In genomic region chr5:178240772-178241171, GRCh38 we compare ENCODE assay signal across 14 cellular contexts. TPM values are rescaled to one million over a fixed set of nuclear protein-coding genes. Genes with fewer than 3 reads are reported as not detected.
DNase-seq lines count a peak whose midpoint lies in the region; ATAC-seq and TF ChIP-seq lines count a peak whose summit lies in the region.
"Had no signal": no experiment of that assay in that cellular context is flagged by ENCODE, and none has a peak within 500 bp of the region (broad histone marks: within the 10 kb centered on the region; RNA-seq: fewer than 3 reads in every experiment).

No MANE protein-coding gene starts in this region.

- no peaks in the 10 kb centered on the region for H3K36me3 Mint-ChIP-seq in activated T-helper 2 cell treated with anti-CD3 and anti-CD28 coated beads, Interferon-gamma antibody, Interleukin-2, Interleukin-4, amounts not matched to agents 10 μg/mL and 5 μg/mL and 100 μg/mL, durations not matched to agents 14 hours and 24 hours and 36 hours (ENCODE audit: low read depth)

- H3K27ac ChIP-seq in DOHH2 (ENCODE audit: low read depth, low read length) (peak overlapping the region; percentile 88), neutrophil (peak overlapping the region; percentile 92)
- H3K27ac ChIP-seq: vagina, WERI-Rb-1 had no signal

- H3K36me3 ChIP-seq in DOHH2 (ENCODE audit: control insufficient read depth, low read length) = no peaks in the 10 kb centered on the region
- H3K36me3 ChIP-seq in neutrophil = no peaks in the 10 kb centered on the region
- H3K36me3 ChIP-seq in MG63 = peaks cover 14% of the 10 kb centered on the region
- H3K36me3 ChIP-seq: pancreas, vagina, WERI-Rb-1 had no signal

- no peaks in the 10 kb centered on the region for H3K9me2 ChIP-seq in DOHH2 (replicated peaks; ENCODE audit: control insufficient read depth, low read length)

- H3K4me3 ChIP-seq in DOHH2 (ENCODE audit: low read length) = peak overlapping the region; percentile 71
- H3K4me3 ChIP-seq in neutrophil (ENCODE audit: low read depth in 1 of 2, low read length in 1 of 2) = peak overlapping the region; percentile 50 to 51
- H3K4me3 ChIP-seq in MG63 = no peak overlapping the region
- H3K4me3 ChIP-seq: pancreas, vagina had no signal

- H3K4me3 Mint-ChIP-seq in activated T-helper 2 cell treated with anti-CD3 and anti-CD28 coated beads, Interferon-gamma antibody, Interleukin-2, Interleukin-4, amounts not matched to agents 10 μg/mL and 5 μg/mL and 100 μg/mL, durations not matched to agents 14 hours and 24 hours and 36 hours (ENCODE audit: low read depth) = peak overlapping the region; percentile 6

- no peak for DNase-seq in activated T-helper 2 cell treated with anti-CD3 and anti-CD28 coated beads, Interferon-gamma antibody, Interleukin-2, Interleukin-4, amounts not matched to agents 10 μg/mL and 5 μg/mL and 100 μg/mL, durations not matched to agents 14 hours and 24 hours and 36 hours (ENCODE audit: low spot score)
- DNase-seq in activated effector memory CD4-positive, alpha-beta T cell treated with Interleukin-2 at 50 U/mL for 16 hours = no peak
- no peak for DNase-seq in MG63
- DNase-seq: EL, NCI-H1694 treated with DMSO at 0.1 percent for 48 hours, WERI-Rb-1 had no signal

- peak; percentile 33 for ATAC-seq in GM21717 (IDR thresholded peaks at IDR 0.05; ENCODE audit: unreplicated experiment)
- no peak for ATAC-seq in GM19455 (IDR thresholded peaks at IDR 0.05; ENCODE audit: unreplicated experiment)
- ATAC-seq: HCT116 had no signal

- no peaks in the 10 kb centered on the region for H3K79me2 ChIP-seq in DOHH2 (ENCODE audit: control insufficient read depth, low read length)

- H3K4me1 Mint-ChIP-seq in activated T-helper 2 cell treated with anti-CD3 and anti-CD28 coated beads, Interferon-gamma antibody, Interleukin-2, Interleukin-4, amounts not matched to agents 10 μg/mL and 5 μg/mL and 100 μg/mL, durations not matched to agents 14 hours and 24 hours and 36 hours (ENCODE audit: low read depth) = peaks cover 22% of the 10 kb centered on the region

- peak overlapping the region; percentile 68 for H3K27ac Mint-ChIP-seq in activated T-helper 2 cell treated with anti-CD3 and anti-CD28 coated beads, Interferon-gamma antibody, Interleukin-2, Interleukin-4, amounts not matched to agents 10 μg/mL and 5 μg/mL and 100 μg/mL, durations not matched to agents 14 hours and 24 hours and 36 hours

- H3K4me2 ChIP-seq in DOHH2 (ENCODE audit: low read length) = peak overlapping the region; percentile 59

- H3F3A ChIP-seq in DOHH2 (ENCODE audit: control insufficient read depth, insufficient read depth) = peaks cover 30% of the 10 kb centered on the region

- H3K4me1 ChIP-seq in DOHH2 (ENCODE audit: control insufficient read depth, low read length) = peaks cover 64% of the 10 kb centered on the region
- peaks cover 78 to 82% of the 10 kb centered on the region in 2 experiments for H3K4me1 ChIP-seq in neutrophil (ENCODE audit: control insufficient read depth in 1 of 2, insufficient read depth in 1 of 2, low read depth in 1 of 2, low read length in 1 of 2)

- H3K9me3 ChIP-seq in DOHH2 (ENCODE audit: control insufficient read depth, insufficient read depth, low read length) (no peaks in the 10 kb centered on the region), neutrophil (no peaks in the 10 kb centered on the region), MG63 (no peaks in the 10 kb centered on the region)
- H3K9me3 ChIP-seq: pancreas, vagina had no signal

- H3K27me3 ChIP-seq in DOHH2 (ENCODE audit: control insufficient read depth, low read length) (no peaks in the 10 kb centered on the region), neutrophil (no peaks in the 10 kb centered on the region), MG63 (no peaks in the 10 kb centered on the region)
- H3K27me3 ChIP-seq: pancreas, vagina had no signal

- H3K27me3 Mint-ChIP-seq in activated T-helper 2 cell treated with anti-CD3 and anti-CD28 coated beads, Interferon-gamma antibody, Interleukin-2, Interleukin-4, amounts not matched to agents 10 μg/mL and 5 μg/mL and 100 μg/mL, durations not matched to agents 14 hours and 24 hours and 36 hours (ENCODE audit: low read depth) = no peaks in the 10 kb centered on the region

- no peaks in the 10 kb centered on the region for H3K9me3 Mint-ChIP-seq in activated T-helper 2 cell treated with anti-CD3 and anti-CD28 coated beads, Interferon-gamma antibody, Interleukin-2, Interleukin-4, amounts not matched to agents 10 μg/mL and 5 μg/mL and 100 μg/mL, durations not matched to agents 14 hours and 24 hours and 36 hours

- no peaks in the 10 kb centered on the region for H4K20me1 ChIP-seq in DOHH2 (ENCODE audit: control insufficient read depth, insufficient read depth, low read depth, low read length)

- TF ChIP-seq CTCF in DOHH2 (IDR thresholded peaks at IDR 0.05; ENCODE audit: low read depth, low read length, poor library complexity, severe bottlenecking) = no peak
- TF ChIP-seq CTCF in neutrophil (IDR thresholded peaks at IDR 0.05) = no peak

- intact Hi-C loops in activated T-helper 2 cell treated with anti-CD3 and anti-CD28 coated beads, Interferon-gamma antibody, Interleukin-2, Interleukin-4, amounts not matched to agents 10 μg/mL and 5 μg/mL and 100 μg/mL, durations not matched to agents 14 hours and 24 hours and 36 hours (cut with micrococcal nuclease) = no loop called here

RNA-seq across cellular contexts. Expression of gene PHYKPL, which starts 8.2 kb away (rescaled TPM):
- total RNA-seq in activated T-helper 2 cell treated with anti-CD3 and anti-CD28 coated beads, Interferon-gamma antibody, Interleukin-2, Interleukin-4, amounts not matched to agents 10 μg/mL and 5 μg/mL and 100 μg/mL, durations not matched to agents 14 hours and 24 hours and 36 hours = 87.4 and 92.0 TPM in 2 replicates
- 37.7 and 50.9 TPM in 2 replicates for total RNA-seq in MG63 (2014; rRNA removed; shearing (Covaris generic); ENCODE audit: low replicate concordance)

RNA-seq across cellular contexts. Expression of gene HNRNPAB, which starts 36.4 kb away (rescaled TPM):
- total RNA-seq in activated T-helper 2 cell treated with anti-CD3 and anti-CD28 coated beads, Interferon-gamma antibody, Interleukin-2, Interleukin-4, amounts not matched to agents 10 μg/mL and 5 μg/mL and 100 μg/mL, durations not matched to agents 14 hours and 24 hours and 36 hours = 393 and 403 TPM in 2 replicates
- 250 and 316 TPM in 2 replicates for total RNA-seq in MG63 (2014; rRNA removed; shearing (Covaris generic); ENCODE audit: low replicate concordance)

RNA-seq across cellular contexts. Expression of gene GMCL2, which starts 53.6 kb away (rescaled TPM):
- not detected in 2 replicates for total RNA-seq in activated T-helper 2 cell treated with anti-CD3 and anti-CD28 coated beads, Interferon-gamma antibody, Interleukin-2, Interleukin-4, amounts not matched to agents 10 μg/mL and 5 μg/mL and 100 μg/mL, durations not matched to agents 14 hours and 24 hours and 36 hours
- not detected in 2 replicates for total RNA-seq in MG63 (2014; rRNA removed; shearing (Covaris generic); ENCODE audit: low replicate concordance)
- total RNA-seq: kidney, pancreas, vagina had no signal
